Comparison of ENCODE assay signal across 1 cellular context in genomic region chr12:124475295-124476010, GRCh38.
A peak's percentile ranks its signal among the peaks of the same experiment; 100 is the strongest.
TF ChIP-seq lines count a peak whose summit lies in the region.

No MANE protein-coding gene starts in this region.

TF ChIP-seq in GM12878, 131 proteins besides CTCF, POLR2A, EP300 and RAD21:
- TF ChIP-seq ZBTB40 (IDR thresholded peaks at IDR 0.05; ENCODE audit: borderline replicate concordance) (peak; percentile 70), NRF1 (conservative IDR thresholded peaks at IDR 0.05; ENCODE audit: low read depth, low read length) (no peak)
TF ChIP-seq in GM12878: peak in this region for 1.
